1 cellular context compared by ENCODE assay signal in the genomic region with DNA sequence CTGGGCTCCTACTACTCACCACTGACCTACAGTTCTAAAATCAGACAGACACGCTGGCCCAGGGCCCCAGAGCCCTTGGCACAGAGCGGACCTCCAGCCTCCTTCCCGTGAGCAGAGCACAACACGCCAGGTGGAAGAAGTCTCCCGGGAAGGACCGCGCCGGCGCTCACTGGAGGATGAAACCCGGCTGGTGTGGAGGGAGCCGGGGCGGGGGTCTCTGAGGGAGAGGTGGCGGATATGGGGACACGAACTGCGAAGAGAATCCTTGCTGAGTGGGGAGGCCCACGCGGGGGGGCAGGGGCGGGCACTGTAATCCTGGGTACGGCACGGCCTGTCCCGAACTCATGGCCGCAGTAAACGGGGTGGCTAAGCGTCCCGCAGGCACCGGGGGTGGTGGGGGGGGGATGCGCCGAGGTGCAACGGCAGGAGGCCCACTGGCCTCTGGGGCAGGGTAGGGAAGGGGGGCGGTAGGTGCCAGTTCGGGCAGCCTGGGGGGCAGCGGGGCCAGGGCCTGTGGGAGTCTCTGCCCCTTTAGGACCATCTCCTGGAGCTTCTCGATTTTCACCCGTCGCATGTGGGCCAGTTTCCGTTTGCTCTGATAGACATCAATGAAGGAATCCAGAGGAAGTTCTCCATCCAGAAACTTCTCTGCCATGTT.
TF ChIP-seq lines count a peak whose summit lies in the region.

No MANE protein-coding gene starts in this region.

TF ChIP-seq in WTC11, 78 proteins besides CTCF, POLR2A, EP300 and RAD21 (continued from another document):
- TF ChIP-seq, protein P1, sequence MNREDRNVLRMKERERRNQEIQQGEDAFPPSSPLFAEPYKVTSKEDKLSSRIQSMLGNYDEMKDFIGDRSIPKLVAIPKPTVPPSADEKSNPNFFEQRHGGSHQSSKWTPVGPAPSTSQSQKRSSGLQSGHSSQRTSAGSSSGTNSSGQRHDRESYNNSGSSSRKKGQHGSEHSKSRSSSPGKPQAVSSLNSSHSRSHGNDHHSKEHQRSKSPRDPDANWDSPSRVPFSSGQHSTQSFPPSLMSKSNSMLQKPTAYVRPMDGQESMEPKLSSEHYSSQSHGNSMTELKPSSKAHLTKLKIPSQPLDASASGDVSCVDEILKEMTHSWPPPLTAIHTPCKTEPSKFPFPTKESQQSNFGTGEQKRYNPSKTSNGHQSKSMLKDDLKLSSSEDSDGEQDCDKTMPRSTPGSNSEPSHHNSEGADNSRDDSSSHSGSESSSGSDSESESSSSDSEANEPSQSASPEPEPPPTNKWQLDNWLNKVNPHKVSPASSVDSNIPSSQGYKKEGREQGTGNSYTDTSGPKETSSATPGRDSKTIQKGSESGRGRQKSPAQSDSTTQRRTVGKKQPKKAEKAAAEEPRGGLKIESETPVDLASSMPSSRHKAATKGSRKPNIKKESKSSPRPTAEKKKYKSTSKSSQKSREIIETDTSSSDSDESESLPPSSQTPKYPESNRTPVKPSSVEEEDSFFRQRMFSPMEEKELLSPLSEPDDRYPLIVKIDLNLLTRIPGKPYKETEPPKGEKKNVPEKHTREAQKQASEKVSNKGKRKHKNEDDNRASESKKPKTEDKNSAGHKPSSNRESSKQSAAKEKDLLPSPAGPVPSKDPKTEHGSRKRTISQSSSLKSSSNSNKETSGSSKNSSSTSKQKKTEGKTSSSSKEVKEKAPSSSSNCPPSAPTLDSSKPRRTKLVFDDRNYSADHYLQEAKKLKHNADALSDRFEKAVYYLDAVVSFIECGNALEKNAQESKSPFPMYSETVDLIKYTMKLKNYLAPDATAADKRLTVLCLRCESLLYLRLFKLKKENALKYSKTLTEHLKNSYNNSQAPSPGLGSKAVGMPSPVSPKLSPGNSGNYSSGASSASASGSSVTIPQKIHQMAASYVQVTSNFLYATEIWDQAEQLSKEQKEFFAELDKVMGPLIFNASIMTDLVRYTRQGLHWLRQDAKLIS (CRISPR knock-in tag; IDR thresholded peaks at IDR 0.05; ENCODE audit: borderline replicate concordance) = no peak
- TF ChIP-seq ZSCAN18 (CRISPR knock-in tag; IDR thresholded peaks at IDR 0.05) = no peak
- no peak for TF ChIP-seq NFE2L1 (CRISPR knock-in tag; IDR thresholded peaks at IDR 0.05)
- TF ChIP-seq ZNF263 (CRISPR knock-in tag; IDR thresholded peaks at IDR 0.05; ENCODE audit: low read depth) = no peak
- TF ChIP-seq, protein P2, sequence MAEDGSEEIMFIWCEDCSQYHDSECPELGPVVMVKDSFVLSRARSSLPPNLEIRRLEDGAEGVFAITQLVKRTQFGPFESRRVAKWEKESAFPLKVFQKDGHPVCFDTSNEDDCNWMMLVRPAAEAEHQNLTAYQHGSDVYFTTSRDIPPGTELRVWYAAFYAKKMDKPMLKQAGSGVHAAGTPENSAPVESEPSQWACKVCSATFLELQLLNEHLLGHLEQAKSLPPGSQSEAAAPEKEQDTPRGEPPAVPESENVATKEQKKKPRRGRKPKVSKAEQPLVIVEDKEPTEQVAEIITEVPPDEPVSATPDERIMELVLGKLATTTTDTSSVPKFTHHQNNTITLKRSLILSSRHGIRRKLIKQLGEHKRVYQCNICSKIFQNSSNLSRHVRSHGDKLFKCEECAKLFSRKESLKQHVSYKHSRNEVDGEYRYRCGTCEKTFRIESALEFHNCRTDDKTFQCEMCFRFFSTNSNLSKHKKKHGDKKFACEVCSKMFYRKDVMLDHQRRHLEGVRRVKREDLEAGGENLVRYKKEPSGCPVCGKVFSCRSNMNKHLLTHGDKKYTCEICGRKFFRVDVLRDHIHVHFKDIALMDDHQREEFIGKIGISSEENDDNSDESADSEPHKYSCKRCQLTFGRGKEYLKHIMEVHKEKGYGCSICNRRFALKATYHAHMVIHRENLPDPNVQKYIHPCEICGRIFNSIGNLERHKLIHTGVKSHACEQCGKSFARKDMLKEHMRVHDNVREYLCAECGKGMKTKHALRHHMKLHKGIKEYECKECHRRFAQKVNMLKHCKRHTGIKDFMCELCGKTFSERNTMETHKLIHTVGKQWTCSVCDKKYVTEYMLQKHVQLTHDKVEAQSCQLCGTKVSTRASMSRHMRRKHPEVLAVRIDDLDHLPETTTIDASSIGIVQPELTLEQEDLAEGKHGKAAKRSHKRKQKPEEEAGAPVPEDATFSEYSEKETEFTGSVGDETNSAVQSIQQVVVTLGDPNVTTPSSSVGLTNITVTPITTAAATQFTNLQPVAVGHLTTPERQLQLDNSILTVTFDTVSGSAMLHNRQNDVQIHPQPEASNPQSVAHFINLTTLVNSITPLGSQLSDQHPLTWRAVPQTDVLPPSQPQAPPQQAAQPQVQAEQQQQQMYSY (CRISPR knock-in tag; IDR thresholded peaks at IDR 0.05) = no peak
